In genomic region chr1:201154389-201155165, GRCh38 we compare ENCODE assay signal across 8 cellular contexts. TPM values are rescaled to one million over a fixed set of nuclear protein-coding genes. Genes with fewer than 3 reads are reported as not detected.
DNase-seq lines count a peak whose midpoint lies in the region; ATAC-seq, FAIRE-seq and TF ChIP-seq lines count a peak whose summit lies in the region.

Gene TMEM9, minus strand, starts transcription at chr1:201154474. Its CDS starts 551 bp downstream, at chr1:201153923.

- H3K27me3 ChIP-seq in ascending aorta (no peaks in the 10 kb centered on the region), right cardiac atrium (ENCODE audit: control insufficient read depth, insufficient read depth) (no peaks in the 10 kb centered on the region)

- H3K4me1 ChIP-seq in ascending aorta (peaks cover 8 to 13% of the 10 kb centered on the region in 2 donors), right cardiac atrium (ENCODE audit: control insufficient read depth, insufficient read depth, low read length) (peaks cover 6% of the 10 kb centered on the region)

- peak; percentile 86 for DNase-seq in NCI-H2029 treated with DMSO at 0.1 percent for 48 hours (lab: John Stamatoyannopoulos, UW)
- DNase-seq in T-helper 22 cell (ENCODE audit: low read depth), result peak; percentile 92
- DNase-seq in ascending aorta (ENCODE audit: low spot score in 2 of 2), result peak; percentile 90 to 98
- peak; percentile 96 to 99 (median 98) for DNase-seq in right cardiac atrium
- peak; percentile 79 for DNase-seq in pulmonary artery endothelial cell (ENCODE audit: low read depth, low spot score)
- DNase-seq in urothelium cell line (ENCODE audit: low spot score), result peak; percentile 98

- H3K9me3 ChIP-seq in ascending aorta (no peaks in the 10 kb centered on the region), right cardiac atrium (ENCODE audit: control insufficient read depth, low read length) (no peaks in the 10 kb centered on the region)

- intact Hi-C loops in ascending aorta (cut with DNase I) (loop anchor here (1.0 kb wide), 1 partner anchor 16 kb away; no protein-coding TSS in a partner anchor), right cardiac atrium (cut with DNase I) (no loop called here)

- TF ChIP-seq CTCF in ascending aorta (IDR thresholded peaks at IDR 0.05), result no peak

- peak within 1 kb of the TSS; percentile 37 to 41 for H3K27ac ChIP-seq in ascending aorta
- H3K27ac ChIP-seq in right cardiac atrium (ENCODE audit: low read length), result no peak within 1 kb of the TSS

- FAIRE-seq in urothelium cell line (lab: Jason Lieb, UNC), result no peak

- ATAC-seq in GM18502 (IDR thresholded peaks at IDR 0.05; ENCODE audit: poor library complexity, unreplicated experiment) (peak; percentile 99), HG03025 (IDR thresholded peaks at IDR 0.05; ENCODE audit: low FRiP score, unreplicated experiment) (peak; percentile 93), right cardiac atrium (peak; percentile 97 to 99)

- H3K4me3 ChIP-seq in ascending aorta (peak within 1 kb of the TSS; percentile 75 to 91), right cardiac atrium (ENCODE audit: low read length) (peak within 1 kb of the TSS; percentile 98)

- peaks cover 0 to 20% of the 10 kb centered on the region in 2 donors for H3K36me3 ChIP-seq in ascending aorta

- 7% methylated on average over 31 of the region's 31 CpGs for WGBS in right cardiac atrium

RNA-seq across cellular contexts. Expression of gene TMEM9, which starts in this region (rescaled TPM):
- total RNA-seq in ascending aorta, result 45.8 TPM
- total RNA-seq in right cardiac atrium, result 10 to 100 TPM; 45.3 to 54.6 (median 46.6) TPM
- 44.4 TPM for polyA plus RNA-seq in right cardiac atrium
- total RNA-seq in pulmonary artery endothelial cell, result 52.8 and 58.5 TPM in 2 replicates
